9 cellular contexts compared by ENCODE assay signal in the genomic region with DNA sequence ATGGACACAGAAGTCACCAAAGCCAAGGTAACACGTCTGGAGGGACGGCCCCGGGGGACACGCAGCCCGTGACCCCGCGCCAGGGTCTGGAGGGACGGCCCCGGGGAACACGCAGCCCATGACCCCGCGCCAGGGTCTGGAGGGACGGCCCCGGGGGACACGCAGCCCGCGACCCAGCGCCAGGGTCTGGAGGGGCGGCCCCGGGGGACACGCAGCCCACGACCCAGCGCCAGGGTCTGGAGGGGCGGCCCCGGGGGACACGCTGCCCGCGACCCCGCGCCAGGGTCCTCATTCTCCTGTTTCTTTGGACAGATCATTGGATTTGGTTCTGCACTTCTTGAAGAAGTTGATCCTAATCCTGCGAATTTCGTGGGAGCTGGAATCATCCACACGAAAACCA. TPM values are rescaled to one million over a fixed set of nuclear protein-coding genes. Genes with fewer than 3 reads are reported as not detected.
"Had no signal": no experiment of that assay in that cellular context is flagged by ENCODE, and none has a peak within 500 bp of the region (broad histone marks: within the 10 kb centered on the region; RNA-seq: fewer than 3 reads in every experiment).

No MANE protein-coding gene starts in this region.

- H2AFZ ChIP-seq: GM23338 had no signal

- H3K27me3 Mint-ChIP-seq: IgD-negative memory B cell had no signal

- H3K4me2 ChIP-seq: GM23338, KMS-11 had no signal

- DNase-seq: H9, HCEC 1CT, KBM-7 had no signal

- H3K4me3 Mint-ChIP-seq: GM23338, H9, IgD-negative memory B cell had no signal

- H3K4me3 ChIP-seq: GM23338 had no signal

- ATAC-seq: GM23338 had no signal

- H3K9me3 Mint-ChIP-seq: GM23338, H9, IgD-negative memory B cell had no signal

- H3K27ac Mint-ChIP-seq: GM23338, H9, IgD-negative memory B cell had no signal

- H3K9ac ChIP-seq: KMS-11 had no signal

- FAIRE-seq: H1, H54, HTR-8/SVneo had no signal

- H3K4me1 Mint-ChIP-seq: GM23338 had no signal

- H3K27ac ChIP-seq: KMS-11 had no signal

RNA-seq across cellular contexts. Expression of a gene that starts 27.1 kb away (rescaled TPM):
- total RNA-seq: GM23338, H1, H9 had no signal
- polyA plus RNA-seq: GM23338, H1, IgD-negative memory B cell had no signal
